26 cellular contexts compared by ENCODE assay signal in genomic region chr18:78512080-78512601, GRCh38.
DNase-seq lines count a peak whose midpoint lies in the region; ATAC-seq and TF ChIP-seq lines count a peak whose summit lies in the region.
"Had no signal": no experiment of that assay in that cellular context is flagged by ENCODE, and none has a peak within 500 bp of the region (broad histone marks: within the 10 kb centered on the region; RNA-seq: fewer than 3 reads in every experiment).

No MANE protein-coding gene starts in this region.

- no peaks in the 10 kb centered on the region for H3K4me1 Mint-ChIP-seq in activated CD8-positive, alpha-beta memory T cell treated with anti-CD3 and anti-CD28 coated beads, Interleukin-2, amount 10 ng/mL, durations not matched to agents 7 days and 5 days
- no peaks in the 10 kb centered on the region for H3K4me1 Mint-ChIP-seq in naive thymus-derived CD4-positive, alpha-beta T cell
- H3K4me1 Mint-ChIP-seq: B cell had no signal

- H3K27me3 Mint-ChIP-seq in activated CD8-positive, alpha-beta memory T cell treated with anti-CD3 and anti-CD28 coated beads, Interleukin-2, amount 10 ng/mL, durations not matched to agents 7 days and 5 days = no peaks in the 10 kb centered on the region
- H3K27me3 Mint-ChIP-seq in naive thymus-derived CD4-positive, alpha-beta T cell = peaks cover 0 to 6% (median 0%) of the 10 kb centered on the region in 5 donors
- H3K27me3 Mint-ChIP-seq: B cell had no signal

- no peak overlapping the region for H3K4me3 Mint-ChIP-seq in activated CD8-positive, alpha-beta memory T cell treated with anti-CD3 and anti-CD28 coated beads, Interleukin-2, amount 10 ng/mL, durations not matched to agents 7 days and 5 days
- H3K4me3 Mint-ChIP-seq in naive thymus-derived CD4-positive, alpha-beta T cell = no peak overlapping the region
- H3K4me3 Mint-ChIP-seq: B cell; CD8-positive, alpha-beta T cell had no signal

- no peak overlapping the region for H3K27ac Mint-ChIP-seq in activated CD8-positive, alpha-beta memory T cell treated with anti-CD3 and anti-CD28 coated beads, Interleukin-2, amount 10 ng/mL, durations not matched to agents 7 days and 5 days
- no peak overlapping the region for H3K27ac Mint-ChIP-seq in naive thymus-derived CD4-positive, alpha-beta T cell
- H3K27ac Mint-ChIP-seq: B cell; CD8-positive, alpha-beta T cell had no signal

- DNase-seq in activated CD8-positive, alpha-beta memory T cell treated with anti-CD3 and anti-CD28 coated beads for 24 hours = peak; percentile 28
- no peak for DNase-seq in activated CD8-positive, alpha-beta memory T cell treated with anti-CD3 and anti-CD28 coated beads, Interleukin-2, amount 10 ng/mL, durations not matched to agents 7 days and 5 days
- DNase-seq in D341Med (ENCODE audit: low spot score) = peak; percentile 20
- DNase-seq in naive thymus-derived CD4-positive, alpha-beta T cell = no peak
- peak; percentile 72 for DNase-seq in spleen
- DNase-seq in cerebellar nuclear complex (lab: John Stamatoyannopoulos, UW) = no peak
- DNase-seq in NCI-H524 (lab: John Stamatoyannopoulos, UW) = no peak
- DNase-seq: Caco-2, DMS 273 treated with DMSO at 0.1 percent for 48 hours, DMS79 treated with DMSO at 0.1 percent for 48 hours, GF-D8, HCEC 1CT, IMR-90, KG1, MG63, NCI-H2029, NCI-H446, NCI-H526, NCI-H82, PC-9, SHP77 had no signal

- ATAC-seq in activated CD8-positive, alpha-beta memory T cell treated with anti-CD3 and anti-CD28 coated beads, Interleukin-2, amount 10 ng/mL, durations not matched to agents 7 days and 5 days = no peak
- ATAC-seq in naive thymus-derived CD4-positive, alpha-beta T cell = peak; percentile 22
- ATAC-seq in GM18511 (IDR thresholded peaks at IDR 0.05; ENCODE audit: unreplicated experiment) = no peak
- ATAC-seq: CD8-positive, alpha-beta T cell had no signal

- no peaks in the 10 kb centered on the region for H3K36me3 ChIP-seq in naive thymus-derived CD4-positive, alpha-beta T cell (ENCODE audit: control insufficient read depth in 2 of 3, insufficient read depth in 3 of 3, low read length in 3 of 3)
- no peaks in the 10 kb centered on the region for H3K36me3 ChIP-seq in spleen
- H3K36me3 ChIP-seq: MG63 had no signal

- no peak overlapping the region for H3K4me3 ChIP-seq in naive thymus-derived CD4-positive, alpha-beta T cell (ENCODE audit: low read length)
- no peak overlapping the region for H3K4me3 ChIP-seq in spleen
- H3K4me3 ChIP-seq: MG63, PC-9 had no signal

- TF ChIP-seq POLR2A in spleen (IDR thresholded peaks at IDR 0.05) = no peak

- H3K9me3 ChIP-seq in naive thymus-derived CD4-positive, alpha-beta T cell (ENCODE audit: control insufficient read depth in 2 of 3, low read length in 3 of 3) = no peaks in the 10 kb centered on the region
- H3K9me3 ChIP-seq in spleen = no peaks in the 10 kb centered on the region
- H3K9me3 ChIP-seq: Caco-2, MG63 had no signal

- CTCF ChIA-PET in activated CD8-positive, alpha-beta memory T cell treated with anti-CD3 and anti-CD28 coated beads, Interleukin-2, amount 10 ng/mL, durations not matched to agents 7 days and 5 days (lab: Charles Lee) = no interaction called here
- CTCF ChIA-PET in naive thymus-derived CD4-positive, alpha-beta T cell (lab: Charles Lee) = no interaction called here

- POLR2A ChIA-PET in naive thymus-derived CD4-positive, alpha-beta T cell (lab: Charles Lee) = no interaction called here

- 77 to 90% (median 85%) methylated on average over 13 to 16 of the region's 16 CpGs for whole genome bisulfite sequencing in spleen, 5 donors

- no peak for TF ChIP-seq CTCF in spleen (IDR thresholded peaks at IDR 0.05 in 8 of 11, conservative IDR thresholded peaks at IDR 0.05 in 3 of 11)

- H3K27ac ChIP-seq in naive thymus-derived CD4-positive, alpha-beta T cell (ENCODE audit: low read depth, low read length) = no peak overlapping the region
- no peak overlapping the region for H3K27ac ChIP-seq in spleen
- H3K27ac ChIP-seq: 22Rv1, C4-2B, PC-9 had no signal

- no peaks in the 10 kb centered on the region for H3K36me3 Mint-ChIP-seq in activated CD8-positive, alpha-beta memory T cell treated with anti-CD3 and anti-CD28 coated beads, Interleukin-2, amount 10 ng/mL, durations not matched to agents 7 days and 5 days
- H3K36me3 Mint-ChIP-seq in naive thymus-derived CD4-positive, alpha-beta T cell = no peaks in the 10 kb centered on the region
- H3K36me3 Mint-ChIP-seq: CD8-positive, alpha-beta T cell had no signal

- H3K9me3 Mint-ChIP-seq in activated CD8-positive, alpha-beta memory T cell treated with anti-CD3 and anti-CD28 coated beads, Interleukin-2, amount 10 ng/mL, durations not matched to agents 7 days and 5 days (ENCODE audit: low read depth) = peaks cover 8% of the 10 kb centered on the region
- peaks cover 0 to 9% (median 0%) of the 10 kb centered on the region in 11 donors for H3K9me3 Mint-ChIP-seq in naive thymus-derived CD4-positive, alpha-beta T cell
- H3K9me3 Mint-ChIP-seq: CD8-positive, alpha-beta T cell had no signal

- no peaks in the 10 kb centered on the region for H3K27me3 ChIP-seq in naive thymus-derived CD4-positive, alpha-beta T cell (ENCODE audit: control insufficient read depth in 2 of 2, insufficient read depth in 2 of 2, low read length in 2 of 2)
- no peaks in the 10 kb centered on the region for H3K27me3 ChIP-seq in spleen (replicated peaks in 1 of 7)
- H3K27me3 ChIP-seq: MG63 had no signal

- intact Hi-C loops in naive thymus-derived CD4-positive, alpha-beta T cell (cut with micrococcal nuclease) = no loop called here
- intact Hi-C loops in spleen (cut with DNase I; ENCODE audit: low total_unique reads) = no loop called here

- no peaks in the 10 kb centered on the region for H3K4me1 ChIP-seq in naive thymus-derived CD4-positive, alpha-beta T cell (ENCODE audit: control insufficient read depth in 2 of 2, insufficient read depth in 2 of 2, low read length in 2 of 2)
- H3K4me1 ChIP-seq in spleen = no peaks in the 10 kb centered on the region
- H3K4me1 ChIP-seq: Caco-2 had no signal

Comparison
In these comparisons a context has a peak if more than half of its experiments do, and no peak if none do; other contexts are left out.
1. DNase-seq: peak in activated CD8-positive, alpha-beta memory T cell treated with anti-CD3 and anti-CD28 coated beads for 24 hours (single experiment), D341Med (single experiment) and spleen (single experiment); none in activated CD8-positive, alpha-beta memory T cell treated with anti-CD3 and anti-CD28 coated beads, Interleukin-2, amount 10 ng/mL, durations not matched to agents 7 days and 5 days (single experiment), naive thymus-derived CD4-positive, alpha-beta T cell (0 of 9), cerebellar nuclear complex (0 of 2) and NCI-H524 (0 of 2).